In the genomic region with DNA sequence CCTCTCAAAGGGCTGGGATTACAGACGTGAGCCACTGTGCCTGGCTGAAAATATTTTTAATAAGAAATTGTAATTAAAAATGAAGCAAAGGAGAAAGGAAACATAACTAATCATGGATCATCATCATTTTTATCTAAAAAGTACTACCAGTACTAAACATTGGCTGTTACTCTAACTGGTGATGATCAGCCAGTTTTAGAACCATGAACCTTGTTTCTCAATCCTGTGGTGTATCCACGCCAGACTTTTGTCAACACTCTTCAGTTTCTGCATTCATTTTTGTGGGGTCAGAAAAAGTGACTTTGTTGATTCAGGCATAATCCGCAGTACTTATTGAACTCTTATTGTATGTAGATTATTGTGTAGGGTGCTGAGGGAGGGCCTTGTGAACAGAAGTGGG, we compare ENCODE assay signal across 21 cellular contexts.
"Had no signal": no experiment of that assay in that cellular context is flagged by ENCODE, and none has a peak within 500 bp of the region (broad histone marks: within the 10 kb centered on the region; RNA-seq: fewer than 3 reads in every experiment).

No MANE protein-coding gene starts in this region.

- ATAC-seq: effector memory CD8-positive, alpha-beta T cell; esophagus mucosa; foreskin keratinocyte; gastrocnemius medialis; gastroesophageal sphincter; heart left ventricle; heart right ventricle had no signal

- DNase-seq: colonic mucosa; cortex of kidney; dermis blood vessel endothelial cell; dorsolateral prefrontal cortex; effector CD4-positive, alpha-beta T cell; effector CD8-positive, alpha-beta T cell; effector memory CD4-positive, alpha-beta T cell; effector memory CD8-positive, alpha-beta T cell; endodermal cell; erythroblast; esophagus squamous epithelium; foreskin fibroblast; foreskin keratinocyte; foreskin melanocyte; gastrocnemius medialis; glutamatergic neuron; head of caudate nucleus; heart left ventricle; heart right ventricle had no signal
